ENCODE assay signal across 8 cellular contexts in genomic region chr1:23790696-23791433, GRCh38. TPM values are rescaled to one million over a fixed set of nuclear protein-coding genes. Genes with fewer than 3 reads are reported as not detected.
DNase-seq lines count a peak whose midpoint lies in the region; ATAC-seq and TF ChIP-seq lines count a peak whose summit lies in the region.

LYPLA2 (plus strand) TSS chr1:23791145; CDS start chr1:23792683, 1,538 bp downstream.

- ATAC-seq in GM18868 (IDR thresholded peaks at IDR 0.05; ENCODE audit: unreplicated experiment) (peak; percentile 82), HG03139 (IDR thresholded peaks at IDR 0.05; ENCODE audit: unreplicated experiment) (peak; percentile 66)

- peak within 1 kb of the TSS; percentile 90 for H3K4me3 ChIP-seq in AG04449 (ENCODE audit: low read depth, low read length)
- H3K4me3 ChIP-seq in choroid plexus epithelial cell (ENCODE audit: low read depth, low read length): peak within 1 kb of the TSS; percentile 82

- POLR2A ChIA-PET in AG04449 (lab: Yijun Ruan, JAX): interaction anchor here (0.8 to 1.9 kb wide), 5 partner anchors 10 to 232 kb away, joined by 4 to 6 read pairs (median 4); partner anchors contain the start of genes GALE and PITHD1

- no peak for DNase-seq in AG04449 (ENCODE audit: low read depth, low spot score)
- DNase-seq in NCI-H460 (ENCODE audit: extremely low read depth, low read depth): peak; percentile 75
- peak; percentile 78 to 85 for DNase-seq in activated CD4-positive, alpha-beta T cell treated with anti-CD3 and anti-CD28 coated beads for 4 hours
- DNase-seq in choroid plexus epithelial cell (ENCODE audit: low read depth): peak; percentile 91
- peak; percentile 92 for DNase-seq in kidney tubule cell (ENCODE audit: low spot score)
- peak; percentile 53 to 74 for DNase-seq in stimulated activated CD4-positive, alpha-beta T cell treated with anti-CD3 and anti-CD28 coated beads, Interleukin-1b, Interleukin-23, amount 100 ng/mL, for 1 hour (ENCODE audit: low read depth in 2 of 2)

- CTCF ChIA-PET in AG04449 (lab: Yijun Ruan, JAX): interaction anchor here (0.6 to 2.1 kb wide), 4 partner anchors 11 to 21 kb away, joined by 3 to 10 read pairs (median 4); no protein-coding TSS in a partner anchor

- TF ChIP-seq CTCF in AG04449 (IDR thresholded peaks at IDR 0.05; ENCODE audit: insufficient read depth, low read length, missing control alignments) (no peak), choroid plexus epithelial cell (conservative IDR thresholded peaks at IDR 0.05; ENCODE audit: low read depth, low read length) (peak; percentile 17)

RNA-seq across cellular contexts. Expression of gene LYPLA2, which starts in this region (rescaled TPM):
- total RNA-seq in NCI-H460 (2014; rRNA removed; shearing (Covaris generic)): 50.8 and 54.3 TPM in 2 replicates
- 54.9 and 75.9 TPM in 2 replicates for polyA plus RNA-seq in NCI-H460 (2014; cell fraction: nucleus; rRNA removed)
